In genomic region chr19:2852598-2852997, GRCh38 we compare ENCODE assay signal across 24 cellular contexts. TPM values are rescaled to one million over a fixed set of nuclear protein-coding genes. Genes with fewer than 3 reads are reported as not detected.
"Had no signal": no experiment of that assay in that cellular context is flagged by ENCODE, and none has a peak within 500 bp of the region (broad histone marks: within the 10 kb centered on the region; RNA-seq: fewer than 3 reads in every experiment).

No MANE protein-coding gene starts in this region.

- H3K4me3 Mint-ChIP-seq: activated CD4-positive, alpha-beta memory T cell treated with anti-CD3 and anti-CD28 coated beads for 36 hours; activated naive CD4-positive, alpha-beta T cell treated with anti-CD3 and anti-CD28 coated beads for 36 hours; activated naive CD8-positive, alpha-beta T cell treated with anti-CD3 and anti-CD28 coated beads, Interleukin-2, amount 10 ng/mL, durations not matched to agents 7 days and 5 days; memory B cell; naive B cell; stimulated activated effector memory CD8-positive, alpha-beta T cell treated with anti-CD3 and anti-CD28 coated beads, Interleukin-12 subunit alpha, Interleukin-12 subunit beta, amount 100 ng/mL, for 72 hours; stimulated activated naive CD8-positive, alpha-beta T cell treated with anti-CD3 and anti-CD28 coated beads, Interleukin-15, amount 100 ng/mL, for 72 hours; T-helper 17 cell had no signal

- H3K27me3 ChIP-seq: body of pancreas, cardiac muscle cell, foreskin keratinocyte, suprapubic skin, transverse colon had no signal

- H3K27ac Mint-ChIP-seq: activated CD4-positive, alpha-beta memory T cell treated with anti-CD3 and anti-CD28 coated beads for 36 hours; activated naive CD4-positive, alpha-beta T cell treated with anti-CD3 and anti-CD28 coated beads for 36 hours; activated naive CD8-positive, alpha-beta T cell treated with anti-CD3 and anti-CD28 coated beads, Interleukin-2, amount 10 ng/mL, durations not matched to agents 7 days and 5 days; memory B cell; naive B cell; stimulated activated effector memory CD8-positive, alpha-beta T cell treated with anti-CD3 and anti-CD28 coated beads, Interleukin-12 subunit alpha, Interleukin-12 subunit beta, amount 100 ng/mL, for 72 hours; T-helper 17 cell had no signal

- H3K4me3 ChIP-seq: body of pancreas, cardiac muscle cell, mucosa of descending colon, suprapubic skin, transverse colon had no signal

- H3K27ac ChIP-seq: body of pancreas, cardiac muscle cell, foreskin keratinocyte, suprapubic skin, transverse colon had no signal

- DNase-seq: activated CD4-positive, alpha-beta memory T cell treated with anti-CD3 and anti-CD28 coated beads for 36 hours; activated CD4-positive, alpha-beta T cell treated with anti-CD3 and anti-CD28 coated beads for 4 hours; activated CD4-positive, CD25-positive, alpha-beta regulatory T cell; activated effector memory CD4-positive, alpha-beta T cell treated with Interleukin-2 at 50 U/mL for 16 hours; activated naive CD4-positive, alpha-beta T cell treated with anti-CD3 and anti-CD28 coated beads for 36 hours; activated naive CD8-positive, alpha-beta T cell treated with anti-CD3 and anti-CD28 coated beads, Interleukin-2, amount 10 ng/mL, durations not matched to agents 7 days and 5 days; activated T-cell treated with anti-CD3 and anti-CD28 coated beads, Interleukin-2, amount 50 U/mL, for 48 hours; body of pancreas; effector CD4-positive, alpha-beta T cell; hippocampal formation; mucosa of descending colon; naive B cell; nucleus accumbens; small intestine; stimulated activated CD4-positive, alpha-beta T cell treated with anti-CD3 and anti-CD28 coated beads, Interleukin-2, amount 100 ng/mL, for 24 hours; stimulated activated naive CD8-positive, alpha-beta T cell treated with anti-CD3 and anti-CD28 coated beads, Interleukin-15, amount 100 ng/mL, for 72 hours; T-helper 17 cell; transverse colon had no signal

- H3K27me3 Mint-ChIP-seq: activated CD4-positive, alpha-beta memory T cell treated with anti-CD3 and anti-CD28 coated beads for 36 hours; activated naive CD8-positive, alpha-beta T cell treated with anti-CD3 and anti-CD28 coated beads, Interleukin-2, amount 10 ng/mL, durations not matched to agents 7 days and 5 days; memory B cell; naive B cell; stimulated activated naive CD8-positive, alpha-beta T cell treated with anti-CD3 and anti-CD28 coated beads, Interleukin-15, amount 100 ng/mL, for 72 hours; T-helper 17 cell had no signal

- H3K4me1 ChIP-seq: body of pancreas, foreskin keratinocyte, suprapubic skin, transverse colon had no signal

- ATAC-seq: body of pancreas; foreskin keratinocyte; mucosa of descending colon; sciatic nerve; stimulated activated effector memory CD8-positive, alpha-beta T cell treated with anti-CD3 and anti-CD28 coated beads, Interleukin-12 subunit alpha, Interleukin-12 subunit beta, amount 100 ng/mL, for 72 hours; stimulated activated naive CD8-positive, alpha-beta T cell treated with anti-CD3 and anti-CD28 coated beads, Interleukin-15, amount 100 ng/mL, for 72 hours; T-helper 17 cell had no signal

RNA-seq across cellular contexts. Expression of gene ZNF556, which starts 14.5 kb away (rescaled TPM):
- total RNA-seq: activated CD4-positive, alpha-beta memory T cell treated with anti-CD3 and anti-CD28 coated beads for 36 hours; activated naive CD4-positive, alpha-beta T cell treated with anti-CD3 and anti-CD28 coated beads for 36 hours; activated naive CD8-positive, alpha-beta T cell treated with anti-CD3 and anti-CD28 coated beads, Interleukin-2, amount 10 ng/mL, durations not matched to agents 7 days and 5 days; body of pancreas; foreskin keratinocyte; suprapubic skin; T-helper 17 cell; transverse colon had no signal
- polyA plus RNA-seq: foreskin keratinocyte had no signal
